ENCODE assay signal across 9 cellular contexts in the genomic region with DNA sequence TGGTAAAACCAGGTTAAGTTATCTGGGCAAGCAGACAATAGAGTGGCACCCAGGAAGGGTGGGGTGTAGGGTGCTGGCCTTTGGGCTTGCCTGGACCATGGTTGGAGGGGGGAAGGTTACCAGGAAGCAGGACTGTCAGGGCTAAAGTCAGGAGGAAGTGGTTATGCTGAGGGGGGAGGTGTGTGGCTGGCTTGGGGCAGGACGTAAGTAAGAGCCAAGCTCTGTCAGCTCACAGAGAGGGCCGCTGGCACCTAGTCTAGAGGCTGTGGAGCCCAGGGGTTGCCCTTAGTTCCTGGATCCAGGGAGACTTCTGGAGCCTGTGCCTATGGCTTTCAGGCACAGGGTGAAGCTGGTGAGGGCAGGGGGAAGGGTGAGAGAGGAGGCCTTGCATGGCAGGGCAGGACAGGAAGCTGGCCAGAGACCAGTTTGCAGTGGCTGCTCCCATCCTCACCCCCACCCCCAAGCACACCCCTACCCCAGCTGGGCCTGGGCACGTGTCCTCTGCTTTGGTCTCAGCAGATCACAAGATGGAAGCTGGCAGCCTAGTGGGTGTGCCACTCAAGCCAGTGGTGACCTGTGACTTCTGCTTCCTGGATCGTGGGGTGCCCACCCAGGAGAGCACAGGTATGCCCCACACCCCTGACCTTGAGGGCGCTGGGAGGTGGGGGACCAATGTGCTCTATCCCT. TPM values are rescaled to one million over a fixed set of nuclear protein-coding genes. Genes with fewer than 3 reads are reported as not detected.
A peak's percentile ranks its signal among the peaks of the same experiment; 100 is the strongest.
DNase-seq lines count a peak whose midpoint lies in the region; ATAC-seq and TF ChIP-seq lines count a peak whose summit lies in the region.
"Had no signal": no experiment of that assay in that cellular context is flagged by ENCODE, and none has a peak within 500 bp of the region (broad histone marks: within the 10 kb centered on the region; RNA-seq: fewer than 3 reads in every experiment).

No MANE protein-coding gene starts in this region.

- ATAC-seq in GM19467 (IDR thresholded peaks at IDR 0.05; ENCODE audit: unreplicated experiment) (peak; percentile 56), esophagus mucosa (peak; percentile 26)

- peaks cover 5 to 17% (median 13%) of the 10 kb centered on the region in 5 donors for H3K9me3 Mint-ChIP-seq in CD8-positive, alpha-beta memory T cell
- peaks cover 11% of the 10 kb centered on the region for H3K9me3 Mint-ChIP-seq in osteocyte (ENCODE audit: unreplicated experiment)

- no peak overlapping the region for H3K4me3 ChIP-seq in CD8-positive, alpha-beta memory T cell (ENCODE audit: low read length)
- no peak overlapping the region for H3K4me3 ChIP-seq in esophagus squamous epithelium
- no peak overlapping the region for H3K4me3 ChIP-seq in esophagus muscularis mucosa

- WGBS in esophagus squamous epithelium, 2 donors, result 25 to 42% methylated on average over 2 of the region's 5 CpGs
- WGBS in esophagus muscularis mucosa, result 44% methylated on average over 3 of the region's 5 CpGs

- no peaks in the 10 kb centered on the region for H3K9me3 ChIP-seq in CD8-positive, alpha-beta memory T cell (ENCODE audit: low read length)
- H3K9me3 ChIP-seq in esophagus squamous epithelium (peaks cover 0 to 11% (median 6%) of the 10 kb centered on the region in 3 donors), esophagus muscularis mucosa (peaks cover 0 to 9% (median 3%) of the 10 kb centered on the region in 4 donors)

- intact Hi-C loops in esophagus squamous epithelium (cut with DNase I), result no loop called here
- intact Hi-C loops in esophagus muscularis mucosa (cut with DNase I), result no loop called here

- no peaks in the 10 kb centered on the region for H3K27me3 ChIP-seq in CD8-positive, alpha-beta memory T cell (ENCODE audit: insufficient read depth, low read length, poor library complexity, severe bottlenecking)
- H3K27me3 ChIP-seq in esophagus squamous epithelium (no peaks in the 10 kb centered on the region), esophagus muscularis mucosa (no peaks in the 10 kb centered on the region)

- H3K36me3 ChIP-seq in CD8-positive, alpha-beta memory T cell (ENCODE audit: insufficient read depth, low read length), result no peaks in the 10 kb centered on the region
- H3K36me3 ChIP-seq in esophagus squamous epithelium, result no peaks in the 10 kb centered on the region
- no peaks in the 10 kb centered on the region for H3K36me3 ChIP-seq in esophagus muscularis mucosa

- DNase-seq in CD8-positive, alpha-beta memory T cell, result no peak
- DNase-seq in MV-4-11 (lab: John Stamatoyannopoulos, UW) (peak; percentile 77), esophagus squamous epithelium (lab: John Stamatoyannopoulos, UW) (no peak), esophagus muscularis mucosa (ENCODE audit: extremely low spot score) (no peak), substantia nigra (lab: John Stamatoyannopoulos, UW) (no peak), osteocyte (ENCODE audit: extremely low spot score, unreplicated experiment) (no peak)
- DNase-seq: NCI-H2029 had no signal

- CTCF ChIA-PET in CD8-positive, alpha-beta memory T cell (lab: Charles Lee), result no interaction called here

- peaks cover 5% of the 10 kb centered on the region for H3K4me1 ChIP-seq in CD8-positive, alpha-beta memory T cell (ENCODE audit: insufficient read depth, low read length)
- H3K4me1 ChIP-seq in esophagus squamous epithelium (no peaks in the 10 kb centered on the region), esophagus muscularis mucosa (no peaks in the 10 kb centered on the region)

- peak overlapping the region in 2 of 7 donors; percentile 47 to 60 for H3K4me3 Mint-ChIP-seq in CD8-positive, alpha-beta memory T cell
- no peak overlapping the region for H3K4me3 Mint-ChIP-seq in osteocyte (ENCODE audit: unreplicated experiment)

- peaks cover 2 to 3% of the 10 kb centered on the region in 2 donors for H3K27me3 Mint-ChIP-seq in CD8-positive, alpha-beta memory T cell
- H3K27me3 Mint-ChIP-seq in osteocyte (ENCODE audit: unreplicated experiment), result peaks cover 7% of the 10 kb centered on the region

- TF ChIP-seq CTCF in esophagus squamous epithelium (IDR thresholded peaks at IDR 0.05), result no peak
- no peak for TF ChIP-seq CTCF in esophagus muscularis mucosa (IDR thresholded peaks at IDR 0.05)
- no peak for TF ChIP-seq CTCF in osteocyte (IDR thresholded peaks at IDR 0.05)

- H3K27ac Mint-ChIP-seq in CD8-positive, alpha-beta memory T cell, result peak overlapping the region in 7 of 8 donors; percentile 52 to 94 (median 81)
- no peak overlapping the region for H3K27ac Mint-ChIP-seq in osteocyte (ENCODE audit: unreplicated experiment)

- H3K36me3 Mint-ChIP-seq in CD8-positive, alpha-beta memory T cell, result peaks cover 0 to 13% (median 0%) of the 10 kb centered on the region in 3 donors
- peaks cover 2% of the 10 kb centered on the region for H3K36me3 Mint-ChIP-seq in osteocyte (ENCODE audit: unreplicated experiment)

- TF ChIP-seq EP300 in esophagus muscularis mucosa (IDR thresholded peaks at IDR 0.05), result no peak

- no peak overlapping the region for H3K27ac ChIP-seq in CD8-positive, alpha-beta memory T cell (ENCODE audit: low read depth, low read length)
- H3K27ac ChIP-seq in esophagus squamous epithelium, result no peak overlapping the region
- H3K27ac ChIP-seq in esophagus muscularis mucosa (replicated peaks in 1 of 4), result no peak overlapping the region
- H3K27ac ChIP-seq in substantia nigra (ENCODE audit: low read depth, low read length, poor library complexity, severe bottlenecking), result no peak overlapping the region

- TF ChIP-seq POLR2A in esophagus squamous epithelium (IDR thresholded peaks at IDR 0.05), result no peak
- TF ChIP-seq POLR2A in esophagus muscularis mucosa (IDR thresholded peaks at IDR 0.05; ENCODE audit: low read depth), result no peak

- POLR2A ChIA-PET in CD8-positive, alpha-beta memory T cell (lab: Charles Lee), result interaction anchor here (0.5 kb wide), 1 partner anchor 174 kb away, joined by 3 read pairs; no protein-coding TSS in a partner anchor

- peaks cover 6 to 17% (median 7%) of the 10 kb centered on the region in 3 donors for H3K4me1 Mint-ChIP-seq in CD8-positive, alpha-beta memory T cell
- H3K4me1 Mint-ChIP-seq in osteocyte (ENCODE audit: unreplicated experiment), result no peaks in the 10 kb centered on the region

RNA-seq across cellular contexts. Expression of a gene that starts 20.5 kb away (rescaled TPM):
- total RNA-seq in CD8-positive, alpha-beta memory T cell, result 10 to 100 TPM; 12.4 to 14.5 TPM
- polyA plus RNA-seq in CD8-positive, alpha-beta memory T cell, result 31.7 TPM
- total RNA-seq in esophagus mucosa (6.9 TPM), esophagus squamous epithelium (10 to 100 TPM in 2 of 4 donors, 1 to 10 TPM in 2; 8.4 to 15.8 (median 11.5) TPM), esophagus muscularis mucosa (10 to 100 TPM; 12.0 to 15.0 (median 13.2) TPM), osteocyte (22.3 and 22.8 TPM in 2 replicates)

RNA-seq across cellular contexts. Expression of a gene that starts 38.5 kb away (rescaled TPM):
- 10 to 100 TPM; 31.9 to 32.9 TPM for total RNA-seq in CD8-positive, alpha-beta memory T cell
- polyA plus RNA-seq in CD8-positive, alpha-beta memory T cell, result 16.7 TPM
- total RNA-seq in esophagus mucosa (8.2 TPM), esophagus squamous epithelium (10 to 100 TPM in 3 of 4 donors, 1 to 10 TPM in 1; 6.2 to 17.7 (median 12.4) TPM), esophagus muscularis mucosa (10 to 100 TPM in 2 of 4 donors, 1 to 10 TPM in 2; 9.1 to 12.9 (median 11.4) TPM), osteocyte (11.5 and 12.5 TPM in 2 replicates)

RNA-seq across cellular contexts. Expression of a gene that starts 38.7 kb away (rescaled TPM):
- total RNA-seq in CD8-positive, alpha-beta memory T cell, result 10 to 100 TPM; 29.6 to 31.3 TPM
- polyA plus RNA-seq in CD8-positive, alpha-beta memory T cell, result 39.4 TPM
- total RNA-seq in esophagus mucosa (13.5 TPM), esophagus squamous epithelium (10 to 100 TPM in 2 of 4 donors, 1 to 10 TPM in 2; 7.5 to 31.5 (median 12.4) TPM), esophagus muscularis mucosa (10 to 100 TPM; 55.4 to 74.7 (median 61.9) TPM), osteocyte (26.8 and 32.9 TPM in 2 replicates)
